ENCODE assay signal across 2 cellular contexts in genomic region chr10:118775478-118775877, GRCh38.
TF ChIP-seq lines count a peak whose summit lies in the region.

No MANE protein-coding gene starts in this region.

TF ChIP-seq in HEK293, 187 proteins besides CTCF, POLR2A, EP300 and RAD21:
- no peak for TF ChIP-seq ZNF157 (tag by site-specific recombination; IDR thresholded peaks at IDR 0.05)
- TF ChIP-seq ZNF654 (tag by site-specific recombination; IDR thresholded peaks at IDR 0.05; ENCODE audit: low read depth), result peak; percentile 5; the same call in 1 of the 2 replicates
TF ChIP-seq in HEK293: peak in this region for 1.

TF ChIP-seq in HepG2, 621 proteins besides CTCF, POLR2A, EP300 and RAD21:
- 0 out of 2 replicates have a peak, but pooled peaks have one; percentile 3 for TF ChIP-seq SMC3 (IDR thresholded peaks at IDR 0.05; ENCODE audit: low read length)
- TF ChIP-seq EEA1 (CRISPR knock-in tag; IDR thresholded peaks at IDR 0.05; ENCODE audit: borderline replicate concordance), result no peak
- no peak for TF ChIP-seq MXD1 (CRISPR knock-in tag; IDR thresholded peaks at IDR 0.05)
